Comparison of ENCODE assay signal across 8 cellular contexts in the genomic region with DNA sequence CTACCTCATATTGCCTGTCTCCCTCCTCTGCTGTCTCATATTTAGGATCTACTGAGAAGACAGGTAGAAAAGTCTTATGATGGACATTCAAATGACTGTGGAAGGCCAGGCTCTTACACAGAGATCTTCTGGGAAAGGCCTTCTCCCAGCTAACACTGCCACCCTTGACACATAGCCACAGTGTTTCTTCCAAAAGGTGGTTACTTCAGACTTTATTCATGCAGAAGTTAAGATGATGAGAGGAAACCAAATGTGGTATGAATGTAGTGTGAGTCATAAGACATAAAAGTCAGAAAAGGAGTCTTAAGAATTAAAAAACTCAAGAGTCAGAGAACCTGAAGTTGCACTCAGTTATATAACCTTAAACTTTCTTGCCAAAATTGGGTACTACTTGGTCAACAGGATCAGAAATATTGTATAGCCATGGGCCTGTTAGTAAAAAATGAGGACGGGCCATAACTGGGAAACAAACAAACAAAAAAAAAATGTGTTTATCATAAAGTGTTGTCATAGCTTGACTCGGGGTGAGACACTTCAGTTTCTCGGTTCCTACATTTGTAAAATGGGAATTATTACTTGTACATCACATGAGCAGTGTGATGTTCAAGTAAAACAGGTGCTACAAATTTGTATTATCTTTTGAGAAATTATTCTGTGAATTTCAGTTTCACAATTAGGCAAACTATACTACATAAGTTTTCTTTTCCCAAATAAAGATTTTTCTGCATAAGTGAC. TPM values are rescaled to one million over a fixed set of nuclear protein-coding genes. Genes with fewer than 3 reads are reported as not detected.
DNase-seq lines count a peak whose midpoint lies in the region; ATAC-seq lines count a peak whose summit lies in the region.

No MANE protein-coding gene starts in this region.

- no peaks in the 10 kb centered on the region for H3K9me3 ChIP-seq in CD4-positive, alpha-beta memory T cell (ENCODE audit: control insufficient read depth in 1 of 2, low read length in 2 of 2)

- no peaks in the 10 kb centered on the region for H3K27me3 Mint-ChIP-seq in CD4-positive, alpha-beta memory T cell
- H3K27me3 Mint-ChIP-seq in activated T-helper 2 cell treated with anti-CD3 and anti-CD28 coated beads, Interferon-gamma antibody, Interleukin-2, Interleukin-4, amounts not matched to agents 10 μg/mL and 5 μg/mL and 100 μg/mL, durations not matched to agents 14 hours and 24 hours and 36 hours (ENCODE audit: low read depth), result no peaks in the 10 kb centered on the region

- H3K4me3 ChIP-seq in CD4-positive, alpha-beta memory T cell (ENCODE audit: low read length in 2 of 2), result no peak overlapping the region

- no peaks in the 10 kb centered on the region for H3K36me3 ChIP-seq in CD4-positive, alpha-beta memory T cell (ENCODE audit: insufficient read depth, low read length)

- peaks cover 55 to 69% (median 62%) of the 10 kb centered on the region in 4 donors for H3K4me1 Mint-ChIP-seq in CD4-positive, alpha-beta memory T cell
- peaks cover 59% of the 10 kb centered on the region for H3K4me1 Mint-ChIP-seq in activated T-helper 2 cell treated with anti-CD3 and anti-CD28 coated beads, Interferon-gamma antibody, Interleukin-2, Interleukin-4, amounts not matched to agents 10 μg/mL and 5 μg/mL and 100 μg/mL, durations not matched to agents 14 hours and 24 hours and 36 hours (ENCODE audit: low read depth)

- H3K27ac ChIP-seq in CD4-positive, alpha-beta memory T cell (ENCODE audit: low read depth, low read length), result peak overlapping the region; percentile 68

- peaks cover 68% of the 10 kb centered on the region for H3K4me1 ChIP-seq in CD4-positive, alpha-beta memory T cell (ENCODE audit: insufficient read depth, low read length)

- POLR2A ChIA-PET in CD4-positive, alpha-beta memory T cell (lab: Charles Lee; ENCODE audit: partially characterized antibody), result interaction anchor here (0.6 to 3.0 kb wide), 11 partner anchors 11 to 1158 kb away, joined by 3 to 34 read pairs (median 3); partner anchors contain the start of gene C1orf53

- peak overlapping the region; percentile 94 to 99 (median 98) for H3K27ac Mint-ChIP-seq in CD4-positive, alpha-beta memory T cell
- peak overlapping the region; percentile 99 for H3K27ac Mint-ChIP-seq in activated T-helper 2 cell treated with anti-CD3 and anti-CD28 coated beads, Interferon-gamma antibody, Interleukin-2, Interleukin-4, amounts not matched to agents 10 μg/mL and 5 μg/mL and 100 μg/mL, durations not matched to agents 14 hours and 24 hours and 36 hours

- intact Hi-C loops in CD4-positive, alpha-beta memory T cell (cut with micrococcal nuclease), result loop anchor here (1.0 to 10.0 kb wide), 5 partner anchors 92 to 908 kb away; partner anchors contain the start of gene NEK7
- intact Hi-C loops in activated T-helper 2 cell treated with anti-CD3 and anti-CD28 coated beads, Interferon-gamma antibody, Interleukin-2, Interleukin-4, amounts not matched to agents 10 μg/mL and 5 μg/mL and 100 μg/mL, durations not matched to agents 14 hours and 24 hours and 36 hours (cut with micrococcal nuclease), result loop anchor here (1.0 to 10.0 kb wide), 9 partner anchors 15 to 868 kb away; partner anchors contain the start of genes ASPM, LHX9 and NEK7

- no peaks in the 10 kb centered on the region for H3K27me3 ChIP-seq in CD4-positive, alpha-beta memory T cell (ENCODE audit: insufficient read depth, low read length)

- DNase-seq in CD4-positive, alpha-beta memory T cell, result peak; percentile 37 to 68 (median 42)
- DNase-seq in Kasumi-1 (lab: John Stamatoyannopoulos, UW) (peak; percentile 55 to 60), kidney tubule cell (ENCODE audit: low spot score) (peak; percentile 91), stromal cell of bone marrow (ENCODE audit: low read depth) (peak; percentile 86), NCI-H187 (lab: John Stamatoyannopoulos, UW) (no peak), superior temporal gyrus (ENCODE audit: extremely low spot score) (no peak)
- peak; percentile 25 for DNase-seq in activated T-helper 2 cell treated with anti-CD3 and anti-CD28 coated beads, Interferon-gamma antibody, Interleukin-2, Interleukin-4, amounts not matched to agents 10 μg/mL and 5 μg/mL and 100 μg/mL, durations not matched to agents 14 hours and 24 hours and 36 hours (ENCODE audit: low spot score)

- ATAC-seq in GM21390 (IDR thresholded peaks at IDR 0.05; ENCODE audit: unreplicated experiment), result peak; percentile 33

- peaks cover 0 to 17% of the 10 kb centered on the region in 2 donors for H3K36me3 Mint-ChIP-seq in CD4-positive, alpha-beta memory T cell
- peaks cover 12% of the 10 kb centered on the region for H3K36me3 Mint-ChIP-seq in activated T-helper 2 cell treated with anti-CD3 and anti-CD28 coated beads, Interferon-gamma antibody, Interleukin-2, Interleukin-4, amounts not matched to agents 10 μg/mL and 5 μg/mL and 100 μg/mL, durations not matched to agents 14 hours and 24 hours and 36 hours (ENCODE audit: low read depth)

- H3K9me3 Mint-ChIP-seq in CD4-positive, alpha-beta memory T cell, result no peaks in the 10 kb centered on the region
- H3K9me3 Mint-ChIP-seq in activated T-helper 2 cell treated with anti-CD3 and anti-CD28 coated beads, Interferon-gamma antibody, Interleukin-2, Interleukin-4, amounts not matched to agents 10 μg/mL and 5 μg/mL and 100 μg/mL, durations not matched to agents 14 hours and 24 hours and 36 hours, result no peaks in the 10 kb centered on the region

- H3K4me3 Mint-ChIP-seq in CD4-positive, alpha-beta memory T cell, result peak overlapping the region; percentile 87 to 97 (median 90)
- peak overlapping the region; percentile 81 for H3K4me3 Mint-ChIP-seq in activated T-helper 2 cell treated with anti-CD3 and anti-CD28 coated beads, Interferon-gamma antibody, Interleukin-2, Interleukin-4, amounts not matched to agents 10 μg/mL and 5 μg/mL and 100 μg/mL, durations not matched to agents 14 hours and 24 hours and 36 hours (ENCODE audit: low read depth)

- CTCF ChIA-PET in CD4-positive, alpha-beta memory T cell (lab: Charles Lee; ENCODE audit: partially characterized antibody), result interaction anchor here (1.2 to 2.2 kb wide), 4 partner anchors 9 to 159 kb away, joined by 3 to 6 read pairs (median 4); no protein-coding TSS in a partner anchor

RNA-seq across cellular contexts. Expression of gene DENND1B, which starts 1.2 kb away (rescaled TPM):
- 10 to 100 TPM; 25.5 to 26.3 TPM for total RNA-seq in CD4-positive, alpha-beta memory T cell
- polyA plus RNA-seq in CD4-positive, alpha-beta memory T cell, result 10 to 100 TPM; 12.5 to 19.4 TPM
- total RNA-seq in activated T-helper 2 cell treated with anti-CD3 and anti-CD28 coated beads, Interferon-gamma antibody, Interleukin-2, Interleukin-4, amounts not matched to agents 10 μg/mL and 5 μg/mL and 100 μg/mL, durations not matched to agents 14 hours and 24 hours and 36 hours, result 18.2 and 19.0 TPM in 2 replicates

Comparison
In these comparisons a context has a peak if more than half of its experiments do, and no peak if none do; other contexts are left out.
1. DNase-seq: peak in CD4-positive, alpha-beta memory T cell (5 of 5), Kasumi-1 (2 of 2), activated T-helper 2 cell treated with anti-CD3 and anti-CD28 coated beads, Interferon-gamma antibody, Interleukin-2, Interleukin-4, amounts not matched to agents 10 μg/mL and 5 μg/mL and 100 μg/mL, durations not matched to agents 14 hours and 24 hours and 36 hours (single experiment), kidney tubule cell (single experiment) and stromal cell of bone marrow (single experiment); none in NCI-H187 (0 of 2) and superior temporal gyrus (single experiment).